ENCODE assay signal across 1 cellular context in the genomic region with DNA sequence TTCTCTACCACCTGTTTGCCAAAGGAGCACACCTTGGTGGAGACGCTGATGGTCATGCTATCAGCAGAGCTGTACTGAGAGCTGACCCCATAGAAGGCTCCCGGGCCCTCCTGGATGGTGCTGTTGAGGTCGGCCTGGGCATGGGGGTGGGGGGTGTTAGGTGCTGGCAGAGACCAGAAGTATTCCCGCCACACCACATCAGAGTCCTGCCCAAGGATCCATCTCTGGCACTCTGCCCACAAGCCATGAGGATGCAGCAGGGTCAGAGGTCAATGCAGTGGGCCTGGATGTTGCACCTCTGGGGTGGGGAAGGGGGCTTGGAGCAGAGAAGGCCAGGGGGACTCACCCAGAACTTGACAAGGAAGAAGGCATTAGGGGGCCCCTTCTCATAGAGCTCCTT.
A peak's percentile ranks its signal among the peaks of the same experiment; 100 is the strongest.
TF ChIP-seq lines count a peak whose summit lies in the region.

No MANE protein-coding gene starts in this region.

TF ChIP-seq in K562, 482 proteins besides CTCF, POLR2A, EP300 and RAD21:
- peak; percentile 68; the same call in 1 of the 2 replicates for TF ChIP-seq NR2C1 (IDR thresholded peaks at IDR 0.05)
- TF ChIP-seq NR2C1 (tag; IDR thresholded peaks at IDR 0.05) = peak; percentile 65; the same call in 1 of the 2 replicates
- no peak for TF ChIP-seq NR0B1 (IDR thresholded peaks at IDR 0.05; ENCODE audit: partially characterized antibody)
- TF ChIP-seq, protein P1, sequence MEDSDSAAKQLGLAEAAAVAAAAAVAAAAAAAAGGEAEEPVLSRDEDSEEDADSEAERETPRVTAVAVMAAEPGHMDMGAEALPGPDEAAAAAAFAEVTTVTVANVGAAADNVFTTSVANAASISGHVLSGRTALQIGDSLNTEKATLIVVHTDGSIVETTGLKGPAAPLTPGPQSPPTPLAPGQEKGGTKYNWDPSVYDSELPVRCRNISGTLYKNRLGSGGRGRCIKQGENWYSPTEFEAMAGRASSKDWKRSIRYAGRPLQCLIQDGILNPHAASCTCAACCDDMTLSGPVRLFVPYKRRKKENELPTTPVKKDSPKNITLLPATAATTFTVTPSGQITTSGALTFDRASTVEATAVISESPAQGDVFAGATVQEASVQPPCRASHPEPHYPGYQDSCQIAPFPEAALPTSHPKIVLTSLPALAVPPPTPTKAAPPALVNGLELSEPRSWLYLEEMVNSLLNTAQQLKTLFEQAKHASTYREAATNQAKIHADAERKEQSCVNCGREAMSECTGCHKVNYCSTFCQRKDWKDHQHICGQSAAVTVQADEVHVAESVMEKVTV (CRISPR knock-in tag; IDR thresholded peaks at IDR 0.05) = no peak
- no peak for TF ChIP-seq KHSRP (IDR thresholded peaks at IDR 0.05)
- no peak for TF ChIP-seq RBM14 (IDR thresholded peaks at IDR 0.05; ENCODE audit: borderline replicate concordance, insufficient read depth, low read depth, low read length)
- no peak for TF ChIP-seq ZNF778 (CRISPR knock-in tag; IDR thresholded peaks at IDR 0.05)
- no peak for TF ChIP-seq ZFX (CRISPR knock-in tag; IDR thresholded peaks at IDR 0.05)
- TF ChIP-seq ZNF561 (CRISPR knock-in tag; conservative IDR thresholded peaks at IDR 0.05) = no peak
- TF ChIP-seq NR1H2 (CRISPR knock-in tag; IDR thresholded peaks at IDR 0.05) = no peak
- no peak for TF ChIP-seq ZNF695 (CRISPR knock-in tag; IDR thresholded peaks at IDR 0.05)
- 0 out of 2 replicates have a peak, but pooled peaks have one; percentile 37 for TF ChIP-seq NR2C2 (CRISPR knock-in tag; IDR thresholded peaks at IDR 0.05)
- TF ChIP-seq NR2C2 (tag; IDR thresholded peaks at IDR 0.05) = no peak
- TF ChIP-seq, protein P2, sequence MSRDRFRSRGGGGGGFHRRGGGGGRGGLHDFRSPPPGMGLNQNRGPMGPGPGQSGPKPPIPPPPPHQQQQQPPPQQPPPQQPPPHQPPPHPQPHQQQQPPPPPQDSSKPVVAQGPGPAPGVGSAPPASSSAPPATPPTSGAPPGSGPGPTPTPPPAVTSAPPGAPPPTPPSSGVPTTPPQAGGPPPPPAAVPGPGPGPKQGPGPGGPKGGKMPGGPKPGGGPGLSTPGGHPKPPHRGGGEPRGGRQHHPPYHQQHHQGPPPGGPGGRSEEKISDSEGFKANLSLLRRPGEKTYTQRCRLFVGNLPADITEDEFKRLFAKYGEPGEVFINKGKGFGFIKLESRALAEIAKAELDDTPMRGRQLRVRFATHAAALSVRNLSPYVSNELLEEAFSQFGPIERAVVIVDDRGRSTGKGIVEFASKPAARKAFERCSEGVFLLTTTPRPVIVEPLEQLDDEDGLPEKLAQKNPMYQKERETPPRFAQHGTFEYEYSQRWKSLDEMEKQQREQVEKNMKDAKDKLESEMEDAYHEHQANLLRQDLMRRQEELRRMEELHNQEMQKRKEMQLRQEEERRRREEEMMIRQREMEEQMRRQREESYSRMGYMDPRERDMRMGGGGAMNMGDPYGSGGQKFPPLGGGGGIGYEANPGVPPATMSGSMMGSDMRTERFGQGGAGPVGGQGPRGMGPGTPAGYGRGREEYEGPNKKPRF (IDR thresholded peaks at IDR 0.05; ENCODE audit: low read depth, low read length) = no peak
- no peak for TF ChIP-seq HDAC1 (IDR thresholded peaks at IDR 0.05)
- TF ChIP-seq, protein P3, sequence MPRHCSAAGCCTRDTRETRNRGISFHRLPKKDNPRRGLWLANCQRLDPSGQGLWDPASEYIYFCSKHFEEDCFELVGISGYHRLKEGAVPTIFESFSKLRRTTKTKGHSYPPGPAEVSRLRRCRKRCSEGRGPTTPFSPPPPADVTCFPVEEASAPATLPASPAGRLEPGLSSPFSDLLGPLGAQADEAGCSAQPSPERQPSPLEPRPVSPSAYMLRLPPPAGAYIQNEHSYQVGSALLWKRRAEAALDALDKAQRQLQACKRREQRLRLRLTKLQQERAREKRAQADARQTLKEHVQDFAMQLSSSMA (CRISPR knock-in tag; IDR thresholded peaks at IDR 0.05) = no peak
- TF ChIP-seq, protein P4, sequence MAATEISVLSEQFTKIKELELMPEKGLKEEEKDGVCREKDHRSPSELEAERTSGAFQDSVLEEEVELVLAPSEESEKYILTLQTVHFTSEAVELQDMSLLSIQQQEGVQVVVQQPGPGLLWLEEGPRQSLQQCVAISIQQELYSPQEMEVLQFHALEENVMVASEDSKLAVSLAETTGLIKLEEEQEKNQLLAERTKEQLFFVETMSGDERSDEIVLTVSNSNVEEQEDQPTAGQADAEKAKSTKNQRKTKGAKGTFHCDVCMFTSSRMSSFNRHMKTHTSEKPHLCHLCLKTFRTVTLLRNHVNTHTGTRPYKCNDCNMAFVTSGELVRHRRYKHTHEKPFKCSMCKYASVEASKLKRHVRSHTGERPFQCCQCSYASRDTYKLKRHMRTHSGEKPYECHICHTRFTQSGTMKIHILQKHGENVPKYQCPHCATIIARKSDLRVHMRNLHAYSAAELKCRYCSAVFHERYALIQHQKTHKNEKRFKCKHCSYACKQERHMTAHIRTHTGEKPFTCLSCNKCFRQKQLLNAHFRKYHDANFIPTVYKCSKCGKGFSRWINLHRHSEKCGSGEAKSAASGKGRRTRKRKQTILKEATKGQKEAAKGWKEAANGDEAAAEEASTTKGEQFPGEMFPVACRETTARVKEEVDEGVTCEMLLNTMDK (IDR thresholded peaks at IDR 0.05; ENCODE audit: borderline replicate concordance, insufficient read depth, low read depth, low read length, poor library complexity, severe bottlenecking) = no peak
- TF ChIP-seq SRSF9 (IDR thresholded peaks at IDR 0.05; ENCODE audit: borderline replicate concordance, low read depth, low read length) = no peak
- TF ChIP-seq ZKSCAN1 (IDR thresholded peaks at IDR 0.05; ENCODE audit: low read depth, low read length) = no peak
- no peak for TF ChIP-seq ZSCAN32 (CRISPR knock-in tag; IDR thresholded peaks at IDR 0.05)
- TF ChIP-seq ZNF146 (CRISPR knock-in tag; IDR thresholded peaks at IDR 0.05; ENCODE audit: unreplicated experiment) = no peak
- peak; percentile 58 for TF ChIP-seq NFIC (IDR thresholded peaks at IDR 0.05)
- TF ChIP-seq SP2 (IDR thresholded peaks at IDR 0.05; ENCODE audit: extremely low read depth, low read depth, low read length, poor library complexity, severe bottlenecking) = no peak
- TF ChIP-seq YBX1 (IDR thresholded peaks at IDR 0.05) = no peak
- no peak for TF ChIP-seq RFX1 (IDR thresholded peaks at IDR 0.05)
- TF ChIP-seq ZNF133 (CRISPR knock-in tag; IDR thresholded peaks at IDR 0.05) = no peak
- no peak for TF ChIP-seq KLF16 (IDR thresholded peaks at IDR 0.05)
